ENCODE assay signal across 8 cellular contexts in genomic region chr6:17580518-17581048, GRCh38. TPM values are rescaled to one million over a fixed set of nuclear protein-coding genes. Genes with fewer than 3 reads are reported as not detected.
DNase-seq lines count a peak whose midpoint lies in the region; ATAC-seq, FAIRE-seq and TF ChIP-seq lines count a peak whose summit lies in the region.

No MANE protein-coding gene starts in this region.

- POLR2A ChIA-PET in AG04450 (lab: Yijun Ruan, JAX) = no interaction called here

- H3K9me3 ChIP-seq in AG04450 (ENCODE audit: control insufficient read depth, insufficient read depth, low read length) = peaks cover 4% of the 10 kb centered on the region

- H3K27ac Mint-ChIP-seq in activated T-cell treated with anti-CD3 and anti-CD28 coated beads, Interleukin-2, amount 50 U/mL, for 72 hours = no peak overlapping the region

- H3K4me1 ChIP-seq in foreskin keratinocyte = peaks cover 4% of the 10 kb centered on the region

- H3K27me3 ChIP-seq in AG04450 (ENCODE audit: control insufficient read depth, insufficient read depth, low read length) (no peaks in the 10 kb centered on the region), foreskin keratinocyte (no peaks in the 10 kb centered on the region)

- TF ChIP-seq CTCF in AG04450 (IDR thresholded peaks at IDR 0.05; ENCODE audit: low read depth, low read length) (no peak), foreskin keratinocyte (conservative IDR thresholded peaks at IDR 0.05) (no peak), D721Med (IDR thresholded peaks at IDR 0.05; ENCODE audit: insufficient read depth, missing control alignments) (no peak)

- H3K27me3 Mint-ChIP-seq in activated T-cell treated with anti-CD3 and anti-CD28 coated beads, Interleukin-2, amount 50 U/mL, for 72 hours (ENCODE audit: low read depth) = peaks cover 6% of the 10 kb centered on the region

- no peak for DNase-seq in AG04450 (ENCODE audit: low read depth, low spot score)
- peak in 1 of 2 donors; percentile 26 for DNase-seq in activated T-cell treated with anti-CD3 and anti-CD28 coated beads, Interleukin-2, amount 50 U/mL, for 72 hours
- DNase-seq in foreskin keratinocyte = peak in 1 of 2 donors; percentile 39
- DNase-seq in posterior vena cava (ENCODE audit: low spot score) = peak; percentile 83
- DNase-seq in D721Med (ENCODE audit: insufficient read length, low spot score) = no peak
- no peak for DNase-seq in COLO829 (ENCODE audit: low spot score)
- DNase-seq in NCI-H2107 (lab: John Stamatoyannopoulos, UW) = no peak

- H3K27ac ChIP-seq in AG04450 (ENCODE audit: low read depth, low read length) = no peak overlapping the region
- H3K27ac ChIP-seq in foreskin keratinocyte = peak overlapping the region; percentile 34

- intact Hi-C loops in posterior vena cava (cut with DNase I) = loop anchor here (5.0 to 10.0 kb wide), 2 partner anchors 298 to 426 kb away; partner anchors contain the start of gene RBM24 (in 1 of the 2)

- peaks cover 9 to 10% of the 10 kb centered on the region in 2 donors for H3K9me3 Mint-ChIP-seq in activated T-cell treated with anti-CD3 and anti-CD28 coated beads, Interleukin-2, amount 50 U/mL, for 72 hours

- peaks cover 6% of the 10 kb centered on the region for H3K4me1 Mint-ChIP-seq in activated T-cell treated with anti-CD3 and anti-CD28 coated beads, Interleukin-2, amount 50 U/mL, for 72 hours (ENCODE audit: low read depth)

- peak overlapping the region; percentile 60 for H3K4me3 ChIP-seq in AG04450 (ENCODE audit: low read depth, low read length)

- CTCF ChIA-PET in AG04450 (lab: Charles Lee) = interaction anchor here (1.4 to 2.1 kb wide), 2 partner anchors 223 to 424 kb away, joined by 5 to 11 read pairs; no protein-coding TSS in a partner anchor

- peak overlapping the region; percentile 69 to 84 for H3K4me3 Mint-ChIP-seq in activated T-cell treated with anti-CD3 and anti-CD28 coated beads, Interleukin-2, amount 50 U/mL, for 72 hours

- H3K36me3 Mint-ChIP-seq in activated T-cell treated with anti-CD3 and anti-CD28 coated beads, Interleukin-2, amount 50 U/mL, for 72 hours (ENCODE audit: insufficient read depth in 2 of 2) = peaks cover 7 to 10% of the 10 kb centered on the region in 2 donors

- no peak for FAIRE-seq in D721Med (lab: Jason Lieb, UNC)

- peak; percentile 54 for ATAC-seq in HG02642 (IDR thresholded peaks at IDR 0.05; ENCODE audit: poor library complexity, unreplicated experiment)
- ATAC-seq in activated T-cell treated with anti-CD3 and anti-CD28 coated beads, Interleukin-2, amount 50 U/mL, for 72 hours (replicated peaks in 1 of 2) = peak; percentile 72 to 79
- ATAC-seq in foreskin keratinocyte = peak; percentile 83

RNA-seq across cellular contexts. Expression of gene FAM8A1, which starts 19.5 kb away (rescaled TPM):
- polyA plus RNA-seq in AG04450 (2011; rRNA removed) (17.1 and 24.1 TPM in 2 replicates), foreskin keratinocyte (3.1 and 3.5 TPM in 2 replicates)
- polyA minus RNA-seq in AG04450 (2011; rRNA and poly(A)+ RNA removed) = 5.7 and 10.9 TPM in 2 replicates
- 1 to 10 TPM; 6.3 to 7.3 TPM for total RNA-seq in activated T-cell treated with anti-CD3 and anti-CD28 coated beads, Interleukin-2, amount 50 U/mL, for 72 hours
- total RNA-seq in foreskin keratinocyte (7.9 and 8.7 TPM in 2 replicates), posterior vena cava (10 to 100 TPM; 31.3 to 35.7 TPM)
